20 cellular contexts compared by ENCODE assay signal in genomic region chr3:88362428-88362827, GRCh38.
"Had no signal": no experiment of that assay in that cellular context is flagged by ENCODE, and none has a peak within 500 bp of the region (broad histone marks: within the 10 kb centered on the region; RNA-seq: fewer than 3 reads in every experiment).

No MANE protein-coding gene starts in this region.

- H3K4me3 ChIP-seq: adrenal gland, ascending aorta, esophagus muscularis mucosa, left lung, ovary, prostate gland, upper lobe of right lung had no signal

- H3K27me3 ChIP-seq: adrenal gland, ascending aorta, brain microvascular endothelial cell, esophagus muscularis mucosa, left lung, neutrophil, ovary, upper lobe of right lung had no signal

- ATAC-seq: activated T-helper 17 cell treated with anti-CD3 and anti-CD28 coated beads, Interleukin-2, amount 50 U/mL, for 72 hours; effector memory CD8-positive, alpha-beta T cell; left lung; natural killer cell treated with Interleukin-12 subunit alpha and Interleukin-12 subunit beta and Interleukin-15 and Interleukin-18, amount 100 ng/mL, for 72 hours; stimulated activated naive CD8-positive, alpha-beta T cell treated with anti-CD3 and anti-CD28 coated beads, Interleukin-15, Interleukin-2, amounts not matched to agents 100 U/mL and 50 U/mL, for 24 hours; upper lobe of right lung; WTC11 had no signal

- H3K36me3 ChIP-seq: adrenal gland, ascending aorta, brain microvascular endothelial cell, esophagus muscularis mucosa, left lung, neutrophil, ovary, prostate gland, upper lobe of right lung had no signal

- DNase-seq: activated naive CD4-positive, alpha-beta T cell; activated T-cell treated with anti-CD3 and anti-CD28 coated beads, Interleukin-2, amount 50 U/mL, for 24 hours; adrenal gland; brain microvascular endothelial cell; central memory CD4-positive, alpha-beta T cell; effector memory CD8-positive, alpha-beta T cell; hypothalamus; left lung; ovary; stimulated activated CD4-positive, alpha-beta T cell treated with anti-CD3 and anti-CD28 coated beads, Interleukin-4, amount 100 ng/mL, for 24 hours; stimulated activated naive CD8-positive, alpha-beta T cell treated with anti-CD3 and anti-CD28 coated beads, Interleukin-15, Interleukin-2, amounts not matched to agents 100 U/mL and 50 U/mL, for 24 hours; T1000; upper lobe of right lung had no signal

- H3K9me3 ChIP-seq: adrenal gland, neutrophil, ovary, prostate gland, upper lobe of right lung had no signal

- H3K4me1 ChIP-seq: adrenal gland, ascending aorta, esophagus muscularis mucosa, left lung, prostate gland, upper lobe of right lung had no signal

- H3K27ac ChIP-seq: adrenal gland, ascending aorta, brain microvascular endothelial cell, esophagus muscularis mucosa, left lung, neutrophil, ovary, prostate gland, upper lobe of right lung had no signal
